Comparison of ENCODE assay signal across 8 cellular contexts in genomic region chr12:54324617-54325441, GRCh38. TPM values are rescaled to one million over a fixed set of nuclear protein-coding genes. Genes with fewer than 3 reads are reported as not detected.
DNase-seq lines count a peak whose midpoint lies in the region; ATAC-seq and TF ChIP-seq lines count a peak whose summit lies in the region.

COPZ1 (plus strand) TSS chr12:54325131; CDS start chr12:54325164, 33 bp downstream.

- in situ Hi-C loops in astrocyte of the cerebellum (cut with HindIII; ENCODE audit: low sequenced_read_pairs), result no loop called here

- H3K9me2 ChIP-seq in hepatocyte (replicated peaks; ENCODE audit: insufficient read depth), result no peaks in the 10 kb centered on the region

- H3K4me3 ChIP-seq in astrocyte of the cerebellum (ENCODE audit: low read depth, low read length) (peak within 1 kb of the TSS; percentile 69), hepatocyte (peak within 1 kb of the TSS; percentile 64)

- peak; percentile 80 for TF ChIP-seq CTCF in astrocyte of the cerebellum (IDR thresholded peaks at IDR 0.05; ENCODE audit: low read depth, low read length, missing control alignments)
- TF ChIP-seq CTCF in hepatocyte (IDR thresholded peaks at IDR 0.05; ENCODE audit: poor library complexity), result peak; percentile 91

- ATAC-seq in GM18508 (IDR thresholded peaks at IDR 0.05; ENCODE audit: insufficient read depth, unreplicated experiment) (peak; percentile 93), HG03025 (IDR thresholded peaks at IDR 0.05; ENCODE audit: low FRiP score, unreplicated experiment) (peak; percentile 98)

- 3% methylated on average over 33 of the region's 34 CpGs for WGBS in hepatocyte (ENCODE audit: low lambda C conversion rate, missing lambda C conversion rate)

- no peaks in the 10 kb centered on the region for H4K20me1 ChIP-seq in hepatocyte (ENCODE audit: insufficient read depth, poor library complexity, severe bottlenecking)

- peak within 1 kb of the TSS; percentile 89 for H3K27ac ChIP-seq in hepatocyte

- H3K4me2 ChIP-seq in hepatocyte, result peak within 1 kb of the TSS; percentile 75

- H2AFZ ChIP-seq in hepatocyte, result peak within 1 kb of the TSS; percentile 86

- no peaks in the 10 kb centered on the region for H3K9me3 ChIP-seq in hepatocyte (ENCODE audit: low read depth)

- H3K36me3 ChIP-seq in hepatocyte (replicated peaks; ENCODE audit: insufficient read depth, low read depth), result no peaks in the 10 kb centered on the region

- peaks cover 46% of the 10 kb centered on the region for H3K79me2 ChIP-seq in hepatocyte

- peak; percentile 98 for DNase-seq in NCI-H2029 treated with DMSO at 0.1 percent for 48 hours (lab: John Stamatoyannopoulos, UW)
- peak; percentile 86 for DNase-seq in T-helper 9 cell
- peak; percentile 99 for DNase-seq in astrocyte of the cerebellum (ENCODE audit: low read depth)
- DNase-seq in hepatocyte (ENCODE audit: low spot score), result peak; percentile 98
- peak; percentile 100 for DNase-seq in renal cortical epithelial cell (ENCODE audit: low read depth)
- DNase-seq in cortex of kidney (lab: John Stamatoyannopoulos, UW), result no peak

- no peaks in the 10 kb centered on the region for H3K27me3 ChIP-seq in hepatocyte

- peaks cover 25% of the 10 kb centered on the region for H3K4me1 ChIP-seq in hepatocyte (ENCODE audit: insufficient read depth)

RNA-seq across cellular contexts. Expression of gene COPZ1, which starts in this region (rescaled TPM):
- total RNA-seq in hepatocyte (164 and 220 TPM in 2 replicates), renal cortical epithelial cell (102 and 191 TPM in 2 replicates)
- 207 and 224 TPM in 2 replicates for polyA plus RNA-seq in hepatocyte
